Comparison of ENCODE assay signal across 8 cellular contexts in genomic region chr20:22974354-22974753, GRCh38.
DNase-seq lines count a peak whose midpoint lies in the region; ATAC-seq and TF ChIP-seq lines count a peak whose summit lies in the region.

No MANE protein-coding gene starts in this region.

- intact Hi-C loops in Right ventricle myocardium superior (cut with DNase I) = no loop called here
- intact Hi-C loops in PC-3 (cut with micrococcal nuclease) = no loop called here
- intact Hi-C loops in upper lobe of right lung (cut with DNase I) = no loop called here

- H3K27me3 ChIP-seq in cardiac muscle cell (peaks cover 15% of the 10 kb centered on the region), PC-3 (ENCODE audit: low read length) (peaks cover 18% of the 10 kb centered on the region), upper lobe of right lung (no peaks in the 10 kb centered on the region)

- H3K4me1 ChIP-seq in cardiac muscle cell (ENCODE audit: low read depth) = no peaks in the 10 kb centered on the region
- no peaks in the 10 kb centered on the region for H3K4me1 ChIP-seq in PC-3 (ENCODE audit: insufficient read depth, low read length)
- peaks cover 7% of the 10 kb centered on the region for H3K4me1 ChIP-seq in upper lobe of right lung

- H3K9me3 ChIP-seq in cardiac muscle cell (ENCODE audit: low read depth) (no peaks in the 10 kb centered on the region), PC-3 (ENCODE audit: low read length) (no peaks in the 10 kb centered on the region), upper lobe of right lung (no peaks in the 10 kb centered on the region)

- TF ChIP-seq CTCF in cardiac muscle cell (IDR thresholded peaks at IDR 0.05; ENCODE audit: low read depth, low read length) (peak; percentile 74), PC-3 (conservative IDR thresholded peaks at IDR 0.05; ENCODE audit: low read depth, low read length) (peak; percentile 79), fibroblast of the aortic adventitia (IDR thresholded peaks at IDR 0.05; ENCODE audit: insufficient read depth, low read length) (peak; percentile 38), upper lobe of right lung (IDR thresholded peaks at IDR 0.05) (peak; percentile 41)

- POLR2A ChIA-PET in PC-3 (lab: Charles Lee; ENCODE audit: unreplicated experiment) = no interaction called here

- H4K20me1 ChIP-seq in PC-3 (ENCODE audit: low read length) = no peaks in the 10 kb centered on the region

- H3K9me2 ChIP-seq in PC-3 (replicated peaks; ENCODE audit: low read length) = no peaks in the 10 kb centered on the region

- H3K4me3 ChIP-seq in cardiac muscle cell (no peak overlapping the region), PC-3 (ENCODE audit: low read length) (no peak overlapping the region), fibroblast of the aortic adventitia (ENCODE audit: low read depth, low read length) (no peak overlapping the region), upper lobe of right lung (no peak overlapping the region)

- CTCF ChIA-PET in PC-3 (lab: Charles Lee) = interaction anchor here (0.6 kb wide), 1 partner anchor 283 kb away, joined by 5 read pairs; no protein-coding TSS in a partner anchor

- H2AFZ ChIP-seq in PC-3 (ENCODE audit: low read length) = no peak overlapping the region

- no peak for ATAC-seq in Right ventricle myocardium superior (ENCODE audit: poor library complexity)
- ATAC-seq in PC-3 = no peak
- peak; percentile 47 for ATAC-seq in upper lobe of right lung
- no peak for ATAC-seq in GM18511 (IDR thresholded peaks at IDR 0.05; ENCODE audit: unreplicated experiment)

- H3K27ac ChIP-seq in cardiac muscle cell (no peak overlapping the region), PC-3 (ENCODE audit: low read length) (no peak overlapping the region), upper lobe of right lung (no peak overlapping the region)

- no peaks in the 10 kb centered on the region for H3K36me3 ChIP-seq in cardiac muscle cell
- no peaks in the 10 kb centered on the region for H3K36me3 ChIP-seq in PC-3 (ENCODE audit: low read depth, low read length)
- H3K36me3 ChIP-seq in upper lobe of right lung = no peaks in the 10 kb centered on the region

- peak; percentile 10 to 56 for DNase-seq in cardiac muscle cell (ENCODE audit: low read depth in 1 of 2, low spot score in 1 of 2)
- no peak for DNase-seq in Right ventricle myocardium superior
- DNase-seq in PC-3 = peak; percentile 48
- peak; percentile 17 for DNase-seq in fibroblast of the aortic adventitia (ENCODE audit: low read depth)
- DNase-seq in upper lobe of right lung = no peak
- DNase-seq in GF-D8 (lab: John Stamatoyannopoulos, UW) = no peak
- no peak for DNase-seq in H4 (ENCODE audit: low spot score)

- H3K79me2 ChIP-seq in PC-3 (ENCODE audit: low read length) = no peaks in the 10 kb centered on the region

- H3K9ac ChIP-seq in PC-3 (ENCODE audit: low read length) = no peak overlapping the region

- BruUV-seq in PC-3 (replicated peaks; lab: Mats Ljungman, UMichigan) = no TSS peak

- H3F3A ChIP-seq in PC-3 (ENCODE audit: low read length, unreplicated experiment) = no peaks in the 10 kb centered on the region

- no peak overlapping the region for H3K4me2 ChIP-seq in PC-3 (ENCODE audit: low read length)

Comparison
In these comparisons a context has a peak if more than half of its experiments do, and no peak if none do; other contexts are left out.
1. DNase-seq: peak in cardiac muscle cell (2 of 2), PC-3 (single experiment) and fibroblast of the aortic adventitia (single experiment); none in Right ventricle myocardium superior (single experiment), upper lobe of right lung (single experiment), GF-D8 (single experiment) and H4 (single experiment).
2. Peak in every context shown above with its lines, with median percentiles within 50 percentile points of each other: CTCF ChIP-seq.